Comparison of ENCODE assay signal across 8 cellular contexts in the genomic region with DNA sequence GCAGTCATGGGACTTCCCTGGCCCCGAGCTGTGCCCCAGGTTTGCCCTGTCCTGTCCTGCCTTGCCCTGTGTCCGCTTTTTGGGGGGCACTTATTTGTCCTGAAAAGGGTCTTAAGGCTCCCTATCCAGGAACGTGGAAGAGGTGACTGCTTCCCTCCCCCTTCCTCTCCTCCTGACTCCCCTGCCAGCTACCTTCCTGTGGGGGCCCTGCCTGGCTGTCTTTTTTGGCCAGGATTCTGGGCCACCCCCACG. TPM values are rescaled to one million over a fixed set of nuclear protein-coding genes. Genes with fewer than 3 reads are reported as not detected.
A peak's percentile ranks its signal among the peaks of the same experiment; 100 is the strongest.
DNase-seq lines count a peak whose midpoint lies in the region; ATAC-seq, FAIRE-seq and TF ChIP-seq lines count a peak whose summit lies in the region.

No MANE protein-coding gene starts in this region.

- H3K4me3 ChIP-seq in right atrium auricular region: peak overlapping the region; percentile 41 to 56
- H3K4me3 ChIP-seq in K562: peak overlapping the region; percentile 49
- no peak overlapping the region for H3K4me3 ChIP-seq in lung
- H3K4me3 ChIP-seq in uterus: peak overlapping the region; percentile 43 to 54

- no peak for TF ChIP-seq EP300 in K562 (IDR thresholded peaks at IDR 0.05; ENCODE audit: low read length)

- H3K27me3 ChIP-seq in right atrium auricular region (no peaks in the 10 kb centered on the region), K562 (ENCODE audit: control insufficient read depth in 2 of 2, insufficient read depth in 2 of 2, low read length in 2 of 2) (no peaks in the 10 kb centered on the region), lung (ENCODE audit: control insufficient read depth, insufficient read depth) (no peaks in the 10 kb centered on the region), uterus (no peaks in the 10 kb centered on the region)

- DNase-seq in right atrium auricular region (ENCODE audit: low spot score) (no peak), Right ventricle myocardium superior (no peak), K562 (ENCODE audit: extremely low read depth in 1 of 4, low spot score in 3 of 4) (no peak), lung (ENCODE audit: low spot score) (no peak), uterus (no peak), NCI-H345 treated with DMSO at 0.1 percent for 48 hours (lab: John Stamatoyannopoulos, UW; ENCODE audit: unreplicated experiment) (no peak), SKM-1 treated with dmso at 0.1 percent for 144 hours (lab: John Stamatoyannopoulos, UW; ENCODE audit: unreplicated experiment) (no peak)

- ATAC-seq in Right ventricle myocardium superior (ENCODE audit: poor library complexity) (no peak), K562 (no peak), lung (ENCODE audit: insufficient read depth, low FRiP score) (no peak), GM18517 (IDR thresholded peaks at IDR 0.05; ENCODE audit: unreplicated experiment) (no peak)

- TF ChIP-seq RAD21 in K562 (CRISPR knock-in tag; conservative IDR thresholded peaks at IDR 0.05 in 1 of 2, IDR thresholded peaks at IDR 0.05 in 1 of 2): no peak

- WGBS in K562 (ENCODE audit: insufficient coverage, low coverage, missing lambda C conversion rate): 12% methylated on average over 3 of the region's 4 CpGs
- 0 to 2% methylated on average over 4 of the region's 4 CpGs for WGBS in lung, 2 donors

- CTCF ChIA-PET in K562 (lab: Yijun Ruan, JAX; ENCODE audit: low intra/inter-chr PET ratio): no interaction called here

- TF ChIP-seq CTCF in right atrium auricular region (IDR thresholded peaks at IDR 0.05) (no peak), K562 (IDR thresholded peaks at IDR 0.05 in 2 of 3, conservative IDR thresholded peaks at IDR 0.05 in 1 of 3; ENCODE audit: insufficient read depth in 2 of 3, low read depth in 1 of 3, low read length in 3 of 3) (no peak), lung (IDR thresholded peaks at IDR 0.05; ENCODE audit: control extremely low read depth, extremely low read depth) (no peak), uterus (IDR thresholded peaks at IDR 0.05) (no peak)

- peak overlapping the region; percentile 78 for H2AFZ ChIP-seq in K562 (ENCODE audit: low read depth, low read length)

- H3K36me3 ChIP-seq in right atrium auricular region (no peaks in the 10 kb centered on the region), K562 (ENCODE audit: control insufficient read depth, insufficient read depth, low read length) (no peaks in the 10 kb centered on the region), lung (ENCODE audit: control insufficient read depth in 2 of 2, insufficient read depth in 2 of 2, low read length in 2 of 2) (no peaks in the 10 kb centered on the region), uterus (no peaks in the 10 kb centered on the region)

- BruUV-seq in K562 (replicated peaks; lab: Mats Ljungman, UMichigan): no TSS peak

- no peaks in the 10 kb centered on the region for H3K9me1 ChIP-seq in K562 (ENCODE audit: control insufficient read depth, insufficient read depth, low read length)

- H3K27ac ChIP-seq in right atrium auricular region (peak overlapping the region; percentile 100), K562 (ENCODE audit: extremely low read depth, low read depth, low read length) (peak overlapping the region; percentile 100), lung (ENCODE audit: low read depth in 1 of 2, low read length in 1 of 2) (peak overlapping the region; percentile 92 to 96), uterus (peak overlapping the region; percentile 100)

- H3K9me3 ChIP-seq in right atrium auricular region: no peaks in the 10 kb centered on the region
- no peaks in the 10 kb centered on the region for H3K9me3 ChIP-seq in K562 (replicated peaks; ENCODE audit: control insufficient read depth, insufficient read depth, low read depth, low read length)
- H3K9me3 ChIP-seq in lung (ENCODE audit: control insufficient read depth in 2 of 2, insufficient read depth in 1 of 2, low read length in 1 of 2): no peaks in the 10 kb centered on the region
- H3K9me3 ChIP-seq in uterus: no peaks in the 10 kb centered on the region

- H3K4me2 ChIP-seq in K562 (ENCODE audit: insufficient read depth, low read length): peak overlapping the region; percentile 94

- no peaks in the 10 kb centered on the region for H4K20me1 ChIP-seq in K562 (replicated peaks; ENCODE audit: control insufficient read depth, insufficient read depth, low read length)

- peak overlapping the region; percentile 99 for H3K9ac ChIP-seq in K562 (ENCODE audit: insufficient read depth in 1 of 2, low read depth in 2 of 2, low read length in 2 of 2)

- POLR2A ChIA-PET in K562 (lab: Yijun Ruan, JAX): interaction anchor here (0.8 to 5.2 kb wide), 12 partner anchors 9 to 178 kb away, joined by 3 to 38 read pairs (median 6); no protein-coding TSS in a partner anchor

- in situ Hi-C loops in K562 (cut with MboI): no loop called here

- TF ChIP-seq POLR2A in K562 (conservative IDR thresholded peaks at IDR 0.05) (no peak; the same call in 1 of the 2 replicates), uterus (IDR thresholded peaks at IDR 0.05) (peak in 1 of 2 donors; percentile 78)

- intact Hi-C loops in Right ventricle myocardium superior (cut with DNase I): loop anchor here (2.0 kb wide), 2 partner anchors 50 to 60 kb away; no protein-coding TSS in a partner anchor
- intact Hi-C loops in K562 (cut with micrococcal nuclease): no loop called here
- intact Hi-C loops in uterus (cut with DNase I; ENCODE audit: low total_unique reads): no loop called here

- FAIRE-seq in K562 (lab: Jason Lieb, UNC): no peak

- peaks cover 7 to 59% of the 10 kb centered on the region in 2 donors for H3K4me1 ChIP-seq in right atrium auricular region
- H3K4me1 ChIP-seq in K562 (replicated peaks in 1 of 2; ENCODE audit: control insufficient read depth in 2 of 2, insufficient read depth in 2 of 2, low read length in 2 of 2): peaks cover 19 to 34% of the 10 kb centered on the region in 2 experiments; a peak in 4 of 5 replicates
- H3K4me1 ChIP-seq in lung (ENCODE audit: control insufficient read depth in 2 of 2, insufficient read depth in 2 of 2, low read length in 2 of 2): peaks cover 7 to 18% of the 10 kb centered on the region in 2 donors
- H3K4me1 ChIP-seq in uterus: peaks cover 3 to 15% of the 10 kb centered on the region in 2 donors

- no peaks in the 10 kb centered on the region for H3K79me2 ChIP-seq in K562 (ENCODE audit: control insufficient read depth, insufficient read depth, low read length)

TF ChIP-seq in K562, 482 proteins besides CTCF, POLR2A, EP300 and RAD21 (continues in another document):
- TF ChIP-seq, protein P1, sequence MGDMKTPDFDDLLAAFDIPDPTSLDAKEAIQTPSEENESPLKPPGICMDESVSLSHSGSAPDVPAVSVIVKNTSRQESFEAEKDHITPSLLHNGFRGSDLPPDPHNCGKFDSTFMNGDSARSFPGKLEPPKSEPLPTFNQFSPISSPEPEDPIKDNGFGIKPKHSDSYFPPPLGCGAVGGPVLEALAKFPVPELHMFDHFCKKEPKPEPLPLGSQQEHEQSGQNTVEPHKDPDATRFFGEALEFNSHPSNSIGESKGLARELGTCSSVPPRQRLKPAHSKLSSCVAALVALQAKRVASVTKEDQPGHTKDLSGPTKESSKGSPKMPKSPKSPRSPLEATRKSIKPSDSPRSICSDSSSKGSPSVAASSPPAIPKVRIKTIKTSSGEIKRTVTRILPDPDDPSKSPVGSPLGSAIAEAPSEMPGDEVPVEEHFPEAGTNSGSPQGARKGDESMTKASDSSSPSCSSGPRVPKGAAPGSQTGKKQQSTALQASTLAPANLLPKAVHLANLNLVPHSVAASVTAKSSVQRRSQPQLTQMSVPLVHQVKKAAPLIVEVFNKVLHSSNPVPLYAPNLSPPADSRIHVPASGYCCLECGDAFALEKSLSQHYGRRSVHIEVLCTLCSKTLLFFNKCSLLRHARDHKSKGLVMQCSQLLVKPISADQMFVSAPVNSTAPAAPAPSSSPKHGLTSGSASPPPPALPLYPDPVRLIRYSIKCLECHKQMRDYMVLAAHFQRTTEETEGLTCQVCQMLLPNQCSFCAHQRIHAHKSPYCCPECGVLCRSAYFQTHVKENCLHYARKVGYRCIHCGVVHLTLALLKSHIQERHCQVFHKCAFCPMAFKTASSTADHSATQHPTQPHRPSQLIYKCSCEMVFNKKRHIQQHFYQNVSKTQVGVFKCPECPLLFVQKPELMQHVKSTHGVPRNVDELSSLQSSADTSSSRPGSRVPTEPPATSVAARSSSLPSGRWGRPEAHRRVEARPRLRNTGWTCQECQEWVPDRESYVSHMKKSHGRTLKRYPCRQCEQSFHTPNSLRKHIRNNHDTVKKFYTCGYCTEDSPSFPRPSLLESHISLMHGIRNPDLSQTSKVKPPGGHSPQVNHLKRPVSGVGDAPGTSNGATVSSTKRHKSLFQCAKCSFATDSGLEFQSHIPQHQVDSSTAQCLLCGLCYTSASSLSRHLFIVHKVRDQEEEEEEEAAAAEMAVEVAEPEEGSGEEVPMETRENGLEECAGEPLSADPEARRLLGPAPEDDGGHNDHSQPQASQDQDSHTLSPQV (IDR thresholded peaks at IDR 0.05): peak; percentile 54; the same call in 1 of the 2 replicates
- TF ChIP-seq SIN3A (IDR thresholded peaks at IDR 0.05; ENCODE audit: borderline replicate concordance in 2 of 2, control insufficient read depth in 1 of 2, low read depth in 2 of 2, low read length in 2 of 2): 0 out of 4 replicates have a peak, but pooled peaks of 1 of the 2 experiments have one; percentile 13
- TF ChIP-seq MTA3 (IDR thresholded peaks at IDR 0.05; ENCODE audit: borderline replicate concordance): peak; percentile 17; the same call in 1 of the 2 replicates

RNA-seq across cellular contexts. Expression of a gene that starts 6.5 kb away (rescaled TPM):
- total RNA-seq in right atrium auricular region (10 to 100 TPM; 74.1 to 76.7 TPM), Right ventricle myocardium superior (50.9 TPM), K562 (2014; rRNA removed) (8.5 and 9.7 TPM in 2 replicates), K562 (2014; rRNA removed; fragmentation: Illumina TruSeq; extraction: Trizol) (7.3 and 8.8 TPM in 2 replicates), K562 (2015; rRNA removed; fragmentation: Illumina TruSeq; extraction: Trizol) (4.7 and 4.8 TPM in 2 replicates), K562 (2021) (9.8 and 11.9 TPM in 2 replicates), lung (10 to 100 TPM; 34.8 to 61.5 TPM), uterus (100 to 1,000 TPM in 2 of 4 donors, 10 to 100 TPM in 2; 19.1 to 146 (median 98.7) TPM)
- total RNA-seq in K562 (2011; cell fraction: chromatin; rRNA removed; ENCODE audit: low replicate concordance): 3.9 and 5.8 TPM in 2 replicates
- 4.7 and 6.2 TPM in 2 replicates for total RNA-seq in K562 (2011; cell fraction: nucleolus; rRNA removed)
- 5.8 and 8.8 TPM in 2 replicates for total RNA-seq in K562 (2011; cell fraction: nucleoplasm; rRNA removed)
- polyA plus RNA-seq in K562 (2011; rRNA removed) (6.2 and 6.9 TPM in 2 replicates), K562 (2014; fragmentation: Illumina TruSeq; extraction: Trizol) (9.6 and 10.1 TPM in 2 replicates), K562 (2014; fragmentation: Nextera tagmentation; extraction: Ambion mirVana) (1 to 10 TPM; 3.3 to 4.8 TPM), K562 (2014; rRNA removed) (6.5 and 6.9 TPM in 2 replicates), lung (10 to 100 TPM; 16.0 to 49.8 TPM)
- polyA plus RNA-seq in K562 (2011; cell fraction: cytosol; rRNA removed): 3.8 and 3.9 TPM in 2 replicates
- polyA plus RNA-seq in K562 (2011; cell fraction: nucleus; rRNA removed): 2.6 and 2.7 TPM in 2 replicates
- polyA plus RNA-seq in K562 (2012): 5.6 and 7.2 TPM in 2 replicates
- polyA minus RNA-seq in K562 (2011; rRNA and poly(A)+ RNA removed): 6.8 and 8.0 TPM in 2 replicates
- polyA minus RNA-seq in K562 (2011; cell fraction: cytosol; rRNA and poly(A)+ RNA removed): 4.5 and 5.0 TPM in 2 replicates
- polyA minus RNA-seq in K562 (2011; cell fraction: nucleus; rRNA and poly(A)+ RNA removed): 3.4 and 4.4 TPM in 2 replicates
